ENCODE assay signal across 11 cellular contexts in the genomic region with DNA sequence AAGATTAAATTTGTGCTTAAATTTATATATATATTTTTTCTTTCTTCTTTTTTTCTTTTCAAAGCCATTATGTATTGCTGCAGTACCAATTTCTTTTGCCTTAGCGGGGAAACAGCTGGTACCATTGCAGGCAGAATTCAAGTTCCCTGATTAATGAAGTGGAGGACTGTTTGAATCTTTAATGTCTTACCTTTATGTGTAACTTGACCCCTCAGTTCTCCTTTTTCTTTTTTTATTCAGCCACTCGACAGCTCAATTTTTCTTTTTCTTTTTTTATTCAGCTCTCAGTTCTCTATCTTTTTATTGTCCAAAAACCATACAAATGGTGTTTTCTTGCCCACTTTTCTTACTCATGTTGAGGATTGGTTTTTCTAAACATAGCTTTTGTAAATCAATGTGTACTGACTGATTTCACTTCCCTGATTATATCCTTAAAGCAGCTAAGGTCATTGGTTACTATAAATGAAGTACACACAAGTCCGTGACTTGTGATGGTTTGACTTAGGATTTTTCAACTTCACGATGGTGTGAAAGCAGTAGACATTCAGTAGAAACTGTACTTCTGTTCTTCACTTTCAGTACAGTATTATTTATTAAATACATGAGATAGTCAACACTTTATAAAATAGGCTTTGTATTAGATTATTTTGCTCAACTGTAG. TPM values are rescaled to one million over a fixed set of nuclear protein-coding genes. Genes with fewer than 3 reads are reported as not detected.
DNase-seq lines count a peak whose midpoint lies in the region; ATAC-seq, FAIRE-seq and TF ChIP-seq lines count a peak whose summit lies in the region.
"Had no signal": no experiment of that assay in that cellular context is flagged by ENCODE, and none has a peak within 500 bp of the region (broad histone marks: within the 10 kb centered on the region; RNA-seq: fewer than 3 reads in every experiment).

No MANE protein-coding gene starts in this region.

- peak; percentile 70 for ATAC-seq in GM19438 (IDR thresholded peaks at IDR 0.05; ENCODE audit: low read depth, unreplicated experiment)
- ATAC-seq in HG02973 (IDR thresholded peaks at IDR 0.05; ENCODE audit: unreplicated experiment): peak; percentile 67
- no peak for ATAC-seq in activated T-cell treated with anti-CD3 and anti-CD28 coated beads, Interleukin-2, amount 50 U/mL, for 72 hours (replicated peaks in 1 of 2)
- ATAC-seq: Panc1, WTC11 had no signal

- H3K9me3 Mint-ChIP-seq in activated T-cell treated with anti-CD3 and anti-CD28 coated beads, Interleukin-2, amount 50 U/mL, for 72 hours: peaks cover 0 to 2% of the 10 kb centered on the region in 2 donors
- H3K9me3 Mint-ChIP-seq: WTC11 had no signal

- H3K36me3 Mint-ChIP-seq in activated T-cell treated with anti-CD3 and anti-CD28 coated beads, Interleukin-2, amount 50 U/mL, for 72 hours (ENCODE audit: insufficient read depth in 2 of 2): peaks cover 0 to 2% of the 10 kb centered on the region in 2 donors

- FAIRE-seq in GM12892 (lab: Jason Lieb, UNC) (peak; percentile 68), HTR-8/SVneo (lab: Jason Lieb, UNC) (no peak)

- DNase-seq in GM12892 (ENCODE audit: insufficient read length) (no peak), NCI-H2171 treated with DMSO at 0.1 percent for 48 hours (lab: John Stamatoyannopoulos, UW) (peak; percentile 79), HTR-8/SVneo (ENCODE audit: insufficient read length, low spot score) (no peak), activated gamma-delta T cell (lab: John Stamatoyannopoulos, UW) (no peak), GF-D8 (lab: John Stamatoyannopoulos, UW) (no peak)
- no peak for DNase-seq in activated T-cell treated with anti-CD3 and anti-CD28 coated beads, Interleukin-2, amount 50 U/mL, for 72 hours
- DNase-seq: stimulated activated CD4-positive, alpha-beta T cell treated with anti-CD3 and anti-CD28 coated beads, Interleukin-2, amount 100 ng/mL, for 48 hours had no signal

- H3K27ac Mint-ChIP-seq in activated T-cell treated with anti-CD3 and anti-CD28 coated beads, Interleukin-2, amount 50 U/mL, for 72 hours: no peak overlapping the region
- H3K27ac Mint-ChIP-seq: WTC11 had no signal

- no peaks in the 10 kb centered on the region for H3K27me3 Mint-ChIP-seq in activated T-cell treated with anti-CD3 and anti-CD28 coated beads, Interleukin-2, amount 50 U/mL, for 72 hours (ENCODE audit: low read depth)

- peaks cover 32% of the 10 kb centered on the region for H3K4me1 Mint-ChIP-seq in activated T-cell treated with anti-CD3 and anti-CD28 coated beads, Interleukin-2, amount 50 U/mL, for 72 hours (ENCODE audit: low read depth)

- TF ChIP-seq POLR2A in GM12892 (IDR thresholded peaks at IDR 0.05; ENCODE audit: low read depth, low read length): no peak

- no peak overlapping the region for H3K4me3 Mint-ChIP-seq in activated T-cell treated with anti-CD3 and anti-CD28 coated beads, Interleukin-2, amount 50 U/mL, for 72 hours
- H3K4me3 Mint-ChIP-seq: WTC11 had no signal

RNA-seq across cellular contexts. Expression of a gene that starts 22.8 kb away (rescaled TPM):
- 64.7 TPM for polyA plus RNA-seq in GM12892 (2012; ENCODE audit: missing spikeins)
- 10 to 100 TPM; 76.0 to 79.6 TPM for total RNA-seq in activated T-cell treated with anti-CD3 and anti-CD28 coated beads, Interleukin-2, amount 50 U/mL, for 72 hours

Comparison
In these comparisons a context has a peak if more than half of its experiments do, and no peak if none do; other contexts are left out.
1. ATAC-seq: peak in GM19438 (single experiment) and HG02973 (single experiment); none in activated T-cell treated with anti-CD3 and anti-CD28 coated beads, Interleukin-2, amount 50 U/mL, for 72 hours (0 of 2).